ENCODE assay signal across 2 cellular contexts in genomic region chr2:65373365-65373918, GRCh38.
A peak's percentile ranks its signal among the peaks of the same experiment; 100 is the strongest.
TF ChIP-seq lines count a peak whose summit lies in the region.

No MANE protein-coding gene starts in this region.

TF ChIP-seq in HEK293, 187 proteins besides CTCF, POLR2A, EP300 and RAD21 (continued from another document):
- TF ChIP-seq PRDM6 (tag by site-specific recombination; IDR thresholded peaks at IDR 0.05) (peak; percentile 86), INSM2 (tag by site-specific recombination; IDR thresholded peaks at IDR 0.05) (no peak), IKZF3 (tag by site-specific recombination; IDR thresholded peaks at IDR 0.05) (0 out of 2 replicates have a peak, but pooled peaks have one; percentile 24), FEZF1 (tag by site-specific recombination; IDR thresholded peaks at IDR 0.05) (0 out of 2 replicates have a peak, but pooled peaks have one; percentile 8), ZNF214 (tag by site-specific recombination; IDR thresholded peaks at IDR 0.05; ENCODE audit: borderline replicate concordance) (no peak)

TF ChIP-seq in GM23338, 12 proteins besides CTCF, POLR2A, EP300 and RAD21:
- TF ChIP-seq ZNF462 (CRISPR knock-in tag; IDR thresholded peaks at IDR 0.05) (no peak), POLR2AphosphoS5 (IDR thresholded peaks at IDR 0.05; ENCODE audit: low read depth) (no peak), ETS1 (IDR thresholded peaks at IDR 0.05) (no peak), CREB1 (CRISPR knock-in tag; IDR thresholded peaks at IDR 0.05; ENCODE audit: low read depth) (no peak), EZH2 (IDR thresholded peaks at IDR 0.05; ENCODE audit: low read depth, unreplicated experiment) (no peak), NANOG (IDR thresholded peaks at IDR 0.05; ENCODE audit: borderline replicate concordance) (no peak), REST (IDR thresholded peaks at IDR 0.05; ENCODE audit: unreplicated experiment) (no peak)
